ENCODE assay signal across 2 cellular contexts in genomic region chr12:10215951-10216350, GRCh38. TPM values are rescaled to one million over a fixed set of nuclear protein-coding genes. Genes with fewer than 3 reads are reported as not detected.
"Had no signal": no experiment of that assay in that cellular context is flagged by ENCODE, and none has a peak within 500 bp of the region (broad histone marks: within the 10 kb centered on the region; RNA-seq: fewer than 3 reads in every experiment).

No MANE protein-coding gene starts in this region.

RNA-seq across cellular contexts. Expression of gene TMEM52B, which starts 37.1 kb away (rescaled TPM):
- total RNA-seq: ascending aorta, thyroid gland had no signal
